1 cellular context compared by ENCODE assay signal in genomic region chr1:109389638-109390341, GRCh38.
A peak's percentile ranks its signal among the peaks of the same experiment; 100 is the strongest.
TF ChIP-seq lines count a peak whose summit lies in the region.

No MANE protein-coding gene starts in this region.

TF ChIP-seq in K562, 482 proteins besides CTCF, POLR2A, EP300 and RAD21 (continued from another document and continues in another):
- no peak for TF ChIP-seq AFF4 (CRISPR knock-in tag; IDR thresholded peaks at IDR 0.05)
- peak in 1 of 3 experiments; percentile 73 for TF ChIP-seq YY1 (IDR thresholded peaks at IDR 0.05; ENCODE audit: borderline replicate concordance in 1 of 3, control insufficient read depth in 1 of 3, extremely low read depth in 1 of 3, insufficient read depth in 3 of 3, insufficient read length in 1 of 3, insufficient replicate concordance in 2 of 3, low read depth in 1 of 3, low read length in 2 of 3)
- peak; percentile 70; the same call in 1 of the 2 replicates for TF ChIP-seq ZKSCAN3 (CRISPR knock-in tag; IDR thresholded peaks at IDR 0.05)
- TF ChIP-seq ZNF507 (tag; conservative IDR thresholded peaks at IDR 0.05), result no peak
- no peak for TF ChIP-seq CREBBP (IDR thresholded peaks at IDR 0.05; ENCODE audit: low read depth, low read length)
- TF ChIP-seq PTTG1 (tag; IDR thresholded peaks at IDR 0.05; ENCODE audit: low read depth), result no peak
- TF ChIP-seq JUN (IDR thresholded peaks at IDR 0.05; ENCODE audit: borderline replicate concordance, low read depth, low read length), result peak; percentile 84; the same call in 1 of the 2 replicates
- 0 out of 2 replicates have a peak, but pooled peaks have one; percentile 3 for TF ChIP-seq JUN (CRISPR knock-in tag; IDR thresholded peaks at IDR 0.05; ENCODE audit: borderline replicate concordance)
- TF ChIP-seq ATF2 (CRISPR knock-in tag; IDR thresholded peaks at IDR 0.05), result no peak
- no peak for TF ChIP-seq CHD2 (IDR thresholded peaks at IDR 0.05; ENCODE audit: low read depth, low read length)
- peak; percentile 97 for TF ChIP-seq LEF1 (IDR thresholded peaks at IDR 0.05)
- no peak for TF ChIP-seq THAP7 (CRISPR knock-in tag; IDR thresholded peaks at IDR 0.05)
- no peak for TF ChIP-seq NR2C2 (CRISPR knock-in tag; IDR thresholded peaks at IDR 0.05)
- TF ChIP-seq NR2C2 (tag; IDR thresholded peaks at IDR 0.05), result peak; percentile 61
- TF ChIP-seq NFIX (CRISPR knock-in tag; IDR thresholded peaks at IDR 0.05; ENCODE audit: low read depth), result no peak
- peak; percentile 70 for TF ChIP-seq TAF9B (IDR thresholded peaks at IDR 0.05; ENCODE audit: partially characterized antibody)
- no peak for TF ChIP-seq STAG1 (CRISPR knock-in tag; IDR thresholded peaks at IDR 0.05; ENCODE audit: borderline replicate concordance)
- no peak for TF ChIP-seq CREM (IDR thresholded peaks at IDR 0.05; ENCODE audit: low read depth)
- peak; percentile 67; the same call in 1 of the 2 replicates for TF ChIP-seq ZNF197 (CRISPR knock-in tag; IDR thresholded peaks at IDR 0.05; ENCODE audit: low read depth)
- TF ChIP-seq ILK (tag; IDR thresholded peaks at IDR 0.05; ENCODE audit: borderline replicate concordance, low read depth), result no peak
- peak; percentile 89 for TF ChIP-seq ATF7 (IDR thresholded peaks at IDR 0.05)
- TF ChIP-seq TFAP4 (CRISPR knock-in tag; IDR thresholded peaks at IDR 0.05; ENCODE audit: borderline replicate concordance), result no peak
- TF ChIP-seq EP400 (IDR thresholded peaks at IDR 0.05), result peak; percentile 85
- no peak; the same call in 1 of the 2 replicates for TF ChIP-seq ATF4 (CRISPR knock-in tag; IDR thresholded peaks at IDR 0.05)
- no peak for TF ChIP-seq SIRT6 (IDR thresholded peaks at IDR 0.05; ENCODE audit: low read depth, low read length)
- peak; percentile 57; the same call in 1 of the 2 replicates for TF ChIP-seq ARID3A (IDR thresholded peaks at IDR 0.05; ENCODE audit: borderline replicate concordance, low read depth, low read length)
- no peak for TF ChIP-seq SIN3B (IDR thresholded peaks at IDR 0.05; ENCODE audit: low read depth)
- TF ChIP-seq PKNOX1 (IDR thresholded peaks at IDR 0.05), result peak; percentile 42; the same call in 1 of the 2 replicates
- TF ChIP-seq TRIM24 (IDR thresholded peaks at IDR 0.05), result peak; percentile 60 to 90; a peak in 3 of 4 replicates
- 0 out of 2 replicates have a peak, but pooled peaks have one; percentile 21 for TF ChIP-seq MECOM (CRISPR knock-in tag; IDR thresholded peaks at IDR 0.05)
- peak; percentile 21 for TF ChIP-seq DMBX1 (CRISPR knock-in tag; IDR thresholded peaks at IDR 0.05; ENCODE audit: borderline replicate concordance)
- no peak for TF ChIP-seq ZNF609 (CRISPR knock-in tag; IDR thresholded peaks at IDR 0.05; ENCODE audit: borderline replicate concordance)
- peak; percentile 92 for TF ChIP-seq EGR1 (conservative IDR thresholded peaks at IDR 0.05)
- TF ChIP-seq CBX1 (IDR thresholded peaks at IDR 0.05; ENCODE audit: low read depth), result no peak
- no peak for TF ChIP-seq GABPB2 (CRISPR knock-in tag; conservative IDR thresholded peaks at IDR 0.05)
- 0 out of 2 replicates have a peak, but pooled peaks have one; percentile 58 for TF ChIP-seq HIVEP1 (CRISPR knock-in tag; IDR thresholded peaks at IDR 0.05)
- no peak for TF ChIP-seq CEBPZ (IDR thresholded peaks at IDR 0.05; ENCODE audit: borderline replicate concordance, low read depth, low read length)
- peak; percentile 64; the same call in 1 of the 2 replicates for TF ChIP-seq HLTF (IDR thresholded peaks at IDR 0.05)
- TF ChIP-seq ZNF280B (CRISPR knock-in tag; IDR thresholded peaks at IDR 0.05), result no peak
- peak; percentile 59 for TF ChIP-seq NFIC (IDR thresholded peaks at IDR 0.05)
- peak; percentile 59; the same call in 1 of the 2 replicates for TF ChIP-seq BACH1 (tag; IDR thresholded peaks at IDR 0.05)
